Comparison of ENCODE assay signal across 8 cellular contexts in genomic region chr3:196501316-196502064, GRCh38. TPM values are rescaled to one million over a fixed set of nuclear protein-coding genes. Genes with fewer than 3 reads are reported as not detected.
DNase-seq lines count a peak whose midpoint lies in the region; ATAC-seq and TF ChIP-seq lines count a peak whose summit lies in the region.

No MANE protein-coding gene starts in this region.

- H3K27me3 Mint-ChIP-seq in IgD-negative memory B cell (no peaks in the 10 kb centered on the region), type B pancreatic cell (no peaks in the 10 kb centered on the region)
- no peaks in the 10 kb centered on the region for H3K27me3 Mint-ChIP-seq in activated naive CD8-positive, alpha-beta T cell treated with anti-CD3 and anti-CD28 coated beads, Interleukin-2, amount 50 U/mL, for 24 hours

- H3K4me3 ChIP-seq in DND-41 (ENCODE audit: low read depth in 1 of 2, low read length in 2 of 2) = peak overlapping the region; percentile 71 to 82
- peak overlapping the region; percentile 86 to 95 (median 95) for H3K4me3 ChIP-seq in right lobe of liver

- peak overlapping the region; percentile 91 for H3K27ac ChIP-seq in DND-41 (ENCODE audit: low read length)
- H3K27ac ChIP-seq in right lobe of liver = peak overlapping the region; percentile 47 to 90 (median 89)

- H3K27ac Mint-ChIP-seq in IgD-negative memory B cell (peak overlapping the region; percentile 11 to 95 (median 65)), type B pancreatic cell (peak overlapping the region; percentile 97)
- peak overlapping the region; percentile 100 for H3K27ac Mint-ChIP-seq in activated naive CD8-positive, alpha-beta T cell treated with anti-CD3 and anti-CD28 coated beads, Interleukin-2, amount 50 U/mL, for 24 hours

- peak overlapping the region; percentile 81 for H3K4me2 ChIP-seq in DND-41 (ENCODE audit: insufficient read depth, low read length)

- DNase-seq in DND-41 (no peak), right lobe of liver (no peak), type B pancreatic cell (ENCODE audit: extremely low spot score, unreplicated experiment) (no peak), sciatic nerve (ENCODE audit: low spot score) (no peak)
- no peak for DNase-seq in activated naive CD8-positive, alpha-beta T cell treated with anti-CD3 and anti-CD28 coated beads, Interleukin-2, amount 50 U/mL, for 24 hours

- no peak for TF ChIP-seq POLR2A in right lobe of liver (IDR thresholded peaks at IDR 0.05)

- H3K9me3 ChIP-seq in DND-41 (ENCODE audit: insufficient read depth, low read length, severe bottlenecking) (peaks cover 4% of the 10 kb centered on the region), right lobe of liver (no peaks in the 10 kb centered on the region)

- intact Hi-C loops in right lobe of liver (cut with DNase I) = no loop called here
- intact Hi-C loops in sciatic nerve (cut with DNase I) = no loop called here

- H3K4me3 Mint-ChIP-seq in IgD-negative memory B cell = peak overlapping the region; percentile 94 to 100 (median 99)
- H3K4me3 Mint-ChIP-seq in activated naive CD8-positive, alpha-beta T cell treated with anti-CD3 and anti-CD28 coated beads, Interleukin-2, amount 50 U/mL, for 24 hours = peak overlapping the region; percentile 100
- peak overlapping the region; percentile 100 for H3K4me3 Mint-ChIP-seq in type B pancreatic cell

- H3K9me3 Mint-ChIP-seq in IgD-negative memory B cell (peaks cover 0 to 4% (median 1%) of the 10 kb centered on the region in 3 donors), type B pancreatic cell (no peaks in the 10 kb centered on the region)
- H3K9me3 Mint-ChIP-seq in activated naive CD8-positive, alpha-beta T cell treated with anti-CD3 and anti-CD28 coated beads, Interleukin-2, amount 50 U/mL, for 24 hours = peaks cover 4% of the 10 kb centered on the region

- no peak overlapping the region for H2AFZ ChIP-seq in DND-41 (ENCODE audit: low read depth, low read length)

- H3K27me3 ChIP-seq in DND-41 (ENCODE audit: insufficient read depth, low read length, poor library complexity) (no peaks in the 10 kb centered on the region), right lobe of liver (no peaks in the 10 kb centered on the region)

- TF ChIP-seq CTCF in DND-41 (IDR thresholded peaks at IDR 0.05; ENCODE audit: borderline replicate concordance, extremely low read depth, low read length, poor library complexity, severe bottlenecking) (no peak), right lobe of liver (IDR thresholded peaks at IDR 0.05) (no peak), type B pancreatic cell (conservative IDR thresholded peaks at IDR 0.05) (no peak)

- peak overlapping the region; percentile 78 for H3K9ac ChIP-seq in DND-41 (ENCODE audit: low read depth, low read length)

- H3K36me3 ChIP-seq in DND-41 (ENCODE audit: insufficient read depth, low read length) = peaks cover 33% of the 10 kb centered on the region
- no peaks in the 10 kb centered on the region for H3K36me3 ChIP-seq in right lobe of liver

- H3K4me1 ChIP-seq in DND-41 (ENCODE audit: insufficient read depth, low read length) = peaks cover 34% of the 10 kb centered on the region
- peaks cover 0 to 13% (median 2%) of the 10 kb centered on the region in 4 donors for H3K4me1 ChIP-seq in right lobe of liver

- no peak for ATAC-seq in DND-41 (ENCODE audit: insufficient read depth, low read depth)
- no peak for ATAC-seq in activated naive CD8-positive, alpha-beta T cell treated with anti-CD3 and anti-CD28 coated beads, Interleukin-2, amount 50 U/mL, for 24 hours
- ATAC-seq in right lobe of liver = no peak
- ATAC-seq in sciatic nerve = no peak
- no peak for ATAC-seq in GM21526 (IDR thresholded peaks at IDR 0.05; ENCODE audit: low FRiP score, unreplicated experiment)
- ATAC-seq in GM18520 (IDR thresholded peaks at IDR 0.05; ENCODE audit: unreplicated experiment) = no peak

- 10% methylated on average over 14 of the region's 14 CpGs for WGBS in right lobe of liver (ENCODE audit: insufficient coverage, low coverage, low lambda C conversion rate, missing lambda C conversion rate)

- H3K36me3 Mint-ChIP-seq in IgD-negative memory B cell = peaks cover 5% of the 10 kb centered on the region
- peaks cover 49% of the 10 kb centered on the region for H3K36me3 Mint-ChIP-seq in activated naive CD8-positive, alpha-beta T cell treated with anti-CD3 and anti-CD28 coated beads, Interleukin-2, amount 50 U/mL, for 24 hours (ENCODE audit: low read depth)
- peaks cover 18% of the 10 kb centered on the region for H3K36me3 Mint-ChIP-seq in type B pancreatic cell

- peaks cover 27 to 31% (median 27%) of the 10 kb centered on the region in 3 donors for H3K4me1 Mint-ChIP-seq in IgD-negative memory B cell
- H3K4me1 Mint-ChIP-seq in activated naive CD8-positive, alpha-beta T cell treated with anti-CD3 and anti-CD28 coated beads, Interleukin-2, amount 50 U/mL, for 24 hours = peaks cover 49% of the 10 kb centered on the region
- H3K4me1 Mint-ChIP-seq in type B pancreatic cell (ENCODE audit: unreplicated experiment) = peaks cover 22% of the 10 kb centered on the region

- peaks cover 69% of the 10 kb centered on the region for H3K79me2 ChIP-seq in DND-41 (ENCODE audit: insufficient read depth, low read length)

- H4K20me1 ChIP-seq in DND-41 (ENCODE audit: insufficient read depth, low read length) = peaks cover 53% of the 10 kb centered on the region

RNA-seq across cellular contexts. Expression of gene RNF168, which starts 2.1 kb away (rescaled TPM):
- 13.1 TPM for polyA plus RNA-seq in IgD-negative memory B cell
- 10 to 100 TPM in 3 of 6 experiments, 1 to 10 TPM in 3; 7.5 to 14.2 (median 11.4) TPM for total RNA-seq in right lobe of liver
- 21.2 and 23.5 TPM in 2 replicates for total RNA-seq in type B pancreatic cell (ENCODE audit: low replicate concordance)
- total RNA-seq in sciatic nerve = 31.6 TPM

RNA-seq across cellular contexts. Expression of gene SMCO1, which starts 13.7 kb away (rescaled TPM):
- not detected for polyA plus RNA-seq in IgD-negative memory B cell
- not detected for total RNA-seq in right lobe of liver
- total RNA-seq in type B pancreatic cell (ENCODE audit: low replicate concordance) = not detected in 2 replicates
- not detected for total RNA-seq in sciatic nerve
